9 cellular contexts compared by ENCODE assay signal in genomic region chr5:1011226-1011631, GRCh38. TPM values are rescaled to one million over a fixed set of nuclear protein-coding genes. Genes with fewer than 3 reads are reported as not detected.
DNase-seq lines count a peak whose midpoint lies in the region; ATAC-seq and TF ChIP-seq lines count a peak whose summit lies in the region.
"Had no signal": no experiment of that assay in that cellular context is flagged by ENCODE, and none has a peak within 500 bp of the region (broad histone marks: within the 10 kb centered on the region; RNA-seq: fewer than 3 reads in every experiment).

No MANE protein-coding gene starts in this region.

- no peaks in the 10 kb centered on the region for H3K9me3 Mint-ChIP-seq in stimulated activated effector memory CD8-positive, alpha-beta T cell treated with anti-CD3 and anti-CD28 coated beads, Interleukin-12 subunit alpha, Interleukin-12 subunit beta, amount 100 ng/mL, for 72 hours

- no peak overlapping the region for H3K27ac Mint-ChIP-seq in stimulated activated effector memory CD8-positive, alpha-beta T cell treated with anti-CD3 and anti-CD28 coated beads, Interleukin-12 subunit alpha, Interleukin-12 subunit beta, amount 100 ng/mL, for 72 hours

- H3K36me3 Mint-ChIP-seq in stimulated activated effector memory CD8-positive, alpha-beta T cell treated with anti-CD3 and anti-CD28 coated beads, Interleukin-12 subunit alpha, Interleukin-12 subunit beta, amount 100 ng/mL, for 72 hours = no peaks in the 10 kb centered on the region

- H3K4me1 Mint-ChIP-seq in stimulated activated effector memory CD8-positive, alpha-beta T cell treated with anti-CD3 and anti-CD28 coated beads, Interleukin-12 subunit alpha, Interleukin-12 subunit beta, amount 100 ng/mL, for 72 hours = peaks cover 6% of the 10 kb centered on the region

- H3K4me3 Mint-ChIP-seq in stimulated activated effector memory CD8-positive, alpha-beta T cell treated with anti-CD3 and anti-CD28 coated beads, Interleukin-12 subunit alpha, Interleukin-12 subunit beta, amount 100 ng/mL, for 72 hours = no peak overlapping the region

- TF ChIP-seq CTCF in GM12875 (IDR thresholded peaks at IDR 0.05; ENCODE audit: borderline replicate concordance, insufficient read depth, low read depth, low read length) = peak; percentile 68

- no peak overlapping the region for H3K4me3 ChIP-seq in GM12875 (ENCODE audit: low read depth, low read length)
- H3K4me3 ChIP-seq: SK-N-MC had no signal

- no peak for ATAC-seq in left ventricle myocardium superior
- no peak for ATAC-seq in GM21529 (IDR thresholded peaks at IDR 0.05; ENCODE audit: unreplicated experiment)
- ATAC-seq in stimulated activated effector memory CD8-positive, alpha-beta T cell treated with anti-CD3 and anti-CD28 coated beads, Interleukin-12 subunit alpha, Interleukin-12 subunit beta, amount 100 ng/mL, for 72 hours = no peak

- intact Hi-C loops in left ventricle myocardium superior (cut with micrococcal nuclease) = no loop called here

- peak; percentile 38 for DNase-seq in NCI-H146 treated with DMSO at 0.1 percent for 48 hours (lab: John Stamatoyannopoulos, UW; ENCODE audit: unreplicated experiment)
- peak; percentile 56 for DNase-seq in activated CD8-positive, alpha-beta memory T cell treated with anti-CD3 and anti-CD28 coated beads, Interleukin-2, amount 50 U/mL, for 4 hours
- DNase-seq in left ventricle myocardium superior = peak; percentile 33
- peak; percentile 73 for DNase-seq in stimulated activated CD8-positive, alpha-beta memory T cell treated with anti-CD3 and anti-CD28 coated beads, Interleukin-4, amount 100 ng/mL, for 48 hours
- DNase-seq in stimulated activated effector memory CD8-positive, alpha-beta T cell treated with anti-CD3 and anti-CD28 coated beads, Interleukin-12 subunit alpha, Interleukin-12 subunit beta, amount 100 ng/mL, for 72 hours (ENCODE audit: low spot score in 2 of 2) = no peak
- DNase-seq in HCEC 1CT = no peak

RNA-seq across cellular contexts. Expression of gene NKD2, which starts 2.6 kb away (rescaled TPM):
- 3.4 TPM for total RNA-seq in left ventricle myocardium superior

Comparison
In these comparisons a context has a peak if more than half of its experiments do, and no peak if none do; other contexts are left out.
1. DNase-seq: peak in NCI-H146 treated with DMSO at 0.1 percent for 48 hours (single experiment), activated CD8-positive, alpha-beta memory T cell treated with anti-CD3 and anti-CD28 coated beads, Interleukin-2, amount 50 U/mL, for 4 hours (single experiment), left ventricle myocardium superior (single experiment) and stimulated activated CD8-positive, alpha-beta memory T cell treated with anti-CD3 and anti-CD28 coated beads, Interleukin-4, amount 100 ng/mL, for 48 hours (single experiment); none in stimulated activated effector memory CD8-positive, alpha-beta T cell treated with anti-CD3 and anti-CD28 coated beads, Interleukin-12 subunit alpha, Interleukin-12 subunit beta, amount 100 ng/mL, for 72 hours (0 of 2) and HCEC 1CT (single experiment).